Comparison of ENCODE assay signal across 23 cellular contexts in the genomic region with DNA sequence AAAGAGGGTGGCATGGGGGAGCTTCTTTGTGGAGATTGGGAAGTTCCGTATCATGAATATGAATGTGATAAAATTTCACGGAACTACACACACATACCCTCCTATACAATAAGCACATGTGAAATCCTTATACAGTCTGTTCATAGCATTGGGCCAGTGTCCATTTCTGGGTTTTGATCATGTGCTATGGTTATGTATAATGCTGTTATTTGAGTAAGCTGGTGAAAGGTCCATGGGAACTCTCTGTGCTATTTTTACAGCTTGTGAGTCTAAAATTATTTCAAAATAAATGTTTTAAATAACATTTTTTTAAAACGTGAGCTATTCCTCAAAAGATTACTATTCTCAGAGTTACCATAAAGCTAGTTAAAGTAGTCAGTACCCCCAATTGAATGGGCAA.
DNase-seq lines count a peak whose midpoint lies in the region; ATAC-seq and TF ChIP-seq lines count a peak whose summit lies in the region.
"Had no signal": no experiment of that assay in that cellular context is flagged by ENCODE, and none has a peak within 500 bp of the region (broad histone marks: within the 10 kb centered on the region; RNA-seq: fewer than 3 reads in every experiment).

No MANE protein-coding gene starts in this region.

- peak overlapping the region; percentile 25 for H3K27ac Mint-ChIP-seq in activated naive CD8-positive, alpha-beta T cell
- H3K27ac Mint-ChIP-seq in activated naive CD8-positive, alpha-beta T cell treated with anti-CD3 and anti-CD28 coated beads, Interleukin-2, amount 50 U/mL, for 24 hours = no peak overlapping the region
- no peak overlapping the region for H3K27ac Mint-ChIP-seq in stimulated activated memory B cell treated with anti-CD40 and anti-IgM and Interleukin-4, amounts not matched to agents 10 μg/mL and 1 μg/mL and 100 μg/mL, for 72 hours
- H3K27ac Mint-ChIP-seq: CD14-positive monocyte; CD4-positive, alpha-beta T cell; CD8-positive, alpha-beta memory T cell; H9 had no signal

- DNase-seq in activated naive CD8-positive, alpha-beta T cell treated with anti-CD3 and anti-CD28 coated beads, Interleukin-2, amount 50 U/mL, for 24 hours = no peak
- DNase-seq in fibroblast of peridontal ligament (ENCODE audit: extremely low read depth) (peak; percentile 20), gastrocnemius medialis (no peak), activated gamma-delta T cell treated with Interleukin-2 at 50 U/mL for 16 hours (no peak)
- DNase-seq: 8988T; ACHN; AML-193; BE2C; CD4-positive, alpha-beta T cell; CD8-positive, alpha-beta memory T cell; DMS 273 treated with DMSO at 0.1 percent for 48 hours; DMS79; EL; GDM1; H9 had no signal

- TF ChIP-seq POLR2A in gastrocnemius medialis (IDR thresholded peaks at IDR 0.05) = no peak

- H3K36me3 Mint-ChIP-seq in activated naive CD8-positive, alpha-beta T cell = peaks cover 4% of the 10 kb centered on the region
- peaks cover 3% of the 10 kb centered on the region for H3K36me3 Mint-ChIP-seq in activated naive CD8-positive, alpha-beta T cell treated with anti-CD3 and anti-CD28 coated beads, Interleukin-2, amount 50 U/mL, for 24 hours (ENCODE audit: low read depth)
- no peaks in the 10 kb centered on the region for H3K36me3 Mint-ChIP-seq in stimulated activated memory B cell treated with anti-CD40 and anti-IgM and Interleukin-4, amounts not matched to agents 10 μg/mL and 1 μg/mL and 100 μg/mL, for 72 hours
- H3K36me3 Mint-ChIP-seq: CD8-positive, alpha-beta memory T cell had no signal

- H3K4me1 ChIP-seq in gastrocnemius medialis = peaks cover 12 to 23% of the 10 kb centered on the region in 2 donors

- no peaks in the 10 kb centered on the region for H3K9me3 Mint-ChIP-seq in activated naive CD8-positive, alpha-beta T cell (ENCODE audit: low read depth)
- H3K9me3 Mint-ChIP-seq in activated naive CD8-positive, alpha-beta T cell treated with anti-CD3 and anti-CD28 coated beads, Interleukin-2, amount 50 U/mL, for 24 hours = no peaks in the 10 kb centered on the region
- H3K9me3 Mint-ChIP-seq in stimulated activated memory B cell treated with anti-CD40 and anti-IgM and Interleukin-4, amounts not matched to agents 10 μg/mL and 1 μg/mL and 100 μg/mL, for 72 hours = no peaks in the 10 kb centered on the region
- H3K9me3 Mint-ChIP-seq: CD14-positive monocyte; CD4-positive, alpha-beta T cell; CD8-positive, alpha-beta memory T cell; GM23338; H9 had no signal

- no peak for TF ChIP-seq CTCF in gastrocnemius medialis (IDR thresholded peaks at IDR 0.05 in 4 of 5, conservative IDR thresholded peaks at IDR 0.05 in 1 of 5)

- H3K27me3 ChIP-seq in gastrocnemius medialis = no peaks in the 10 kb centered on the region
- H3K27me3 ChIP-seq: BE2C; BLaER1 treated with 17β-estradiol and CSF1 and Interleukin-3, amounts not matched to agents 10 nM and 100 nM had no signal

- H3K36me3 ChIP-seq in gastrocnemius medialis = no peaks in the 10 kb centered on the region
- H3K36me3 ChIP-seq: BE2C had no signal

- ATAC-seq in activated naive CD8-positive, alpha-beta T cell treated with anti-CD3 and anti-CD28 coated beads, Interleukin-2, amount 50 U/mL, for 24 hours = no peak
- peak in 1 of 2 donors; percentile 65 for ATAC-seq in gastrocnemius medialis
- no peak for ATAC-seq in stimulated activated memory B cell treated with anti-CD40 and anti-IgM and Interleukin-4, amounts not matched to agents 10 μg/mL and 1 μg/mL and 100 μg/mL, for 72 hours
- ATAC-seq: A549, GM12878, GM23338, HCT116 had no signal

- in situ Hi-C loops in gastrocnemius medialis (cut with MboI; ENCODE audit: low sequenced_read_pairs in 4 of 4) = no loop called here

- no peak overlapping the region for H3K4me3 ChIP-seq in gastrocnemius medialis
- H3K4me3 ChIP-seq: A549; BLaER1 treated with 17β-estradiol and CSF1 and Interleukin-3, amounts not matched to agents 10 nM and 100 nM; GM12878; GM23338 had no signal

- H3K4me3 Mint-ChIP-seq in activated naive CD8-positive, alpha-beta T cell = no peak overlapping the region
- H3K4me3 Mint-ChIP-seq in activated naive CD8-positive, alpha-beta T cell treated with anti-CD3 and anti-CD28 coated beads, Interleukin-2, amount 50 U/mL, for 24 hours = no peak overlapping the region
- no peak overlapping the region for H3K4me3 Mint-ChIP-seq in stimulated activated memory B cell treated with anti-CD40 and anti-IgM and Interleukin-4, amounts not matched to agents 10 μg/mL and 1 μg/mL and 100 μg/mL, for 72 hours
- H3K4me3 Mint-ChIP-seq: CD14-positive monocyte; CD4-positive, alpha-beta T cell; CD8-positive, alpha-beta memory T cell; GM23338; H9 had no signal

- H3K27ac ChIP-seq in gastrocnemius medialis = peak overlapping the region in 3 of 4 donors; percentile 26 to 60 (median 52)
- H3K27ac ChIP-seq: A549; BLaER1 treated with 17β-estradiol and CSF1 and Interleukin-3, amounts not matched to agents 10 nM and 100 nM had no signal

- intact Hi-C loops in gastrocnemius medialis (cut with DNase I; ENCODE audit: low total_unique reads) = loop anchor here (5.0 kb wide), 1 partner anchor 43 kb away; no protein-coding TSS in a partner anchor

- no peaks in the 10 kb centered on the region for H3K9me3 ChIP-seq in gastrocnemius medialis
- H3K9me3 ChIP-seq: A549; BE2C; BLaER1 treated with 17β-estradiol and CSF1 and Interleukin-3, amounts not matched to agents 10 nM and 100 nM had no signal

- no peaks in the 10 kb centered on the region for H3K27me3 Mint-ChIP-seq in activated naive CD8-positive, alpha-beta T cell
- no peaks in the 10 kb centered on the region for H3K27me3 Mint-ChIP-seq in activated naive CD8-positive, alpha-beta T cell treated with anti-CD3 and anti-CD28 coated beads, Interleukin-2, amount 50 U/mL, for 24 hours
- H3K27me3 Mint-ChIP-seq in stimulated activated memory B cell treated with anti-CD40 and anti-IgM and Interleukin-4, amounts not matched to agents 10 μg/mL and 1 μg/mL and 100 μg/mL, for 72 hours = no peaks in the 10 kb centered on the region
- H3K27me3 Mint-ChIP-seq: CD4-positive, alpha-beta T cell had no signal

- H3K4me1 Mint-ChIP-seq in activated naive CD8-positive, alpha-beta T cell (ENCODE audit: low read depth) = peaks cover 55% of the 10 kb centered on the region
- peaks cover 45% of the 10 kb centered on the region for H3K4me1 Mint-ChIP-seq in activated naive CD8-positive, alpha-beta T cell treated with anti-CD3 and anti-CD28 coated beads, Interleukin-2, amount 50 U/mL, for 24 hours
- no peaks in the 10 kb centered on the region for H3K4me1 Mint-ChIP-seq in stimulated activated memory B cell treated with anti-CD40 and anti-IgM and Interleukin-4, amounts not matched to agents 10 μg/mL and 1 μg/mL and 100 μg/mL, for 72 hours
- H3K4me1 Mint-ChIP-seq: H9 had no signal
